ENCODE assay signal across 9 cellular contexts in genomic region chr1:156657161-156657970, GRCh38. TPM values are rescaled to one million over a fixed set of nuclear protein-coding genes. Genes with fewer than 3 reads are reported as not detected.
A peak's percentile ranks its signal among the peaks of the same experiment; 100 is the strongest.
DNase-seq lines count a peak whose midpoint lies in the region; ATAC-seq, FAIRE-seq and TF ChIP-seq lines count a peak whose summit lies in the region.
"Had no signal": no experiment of that assay in that cellular context is flagged by ENCODE, and none has a peak within 500 bp of the region (broad histone marks: within the 10 kb centered on the region; RNA-seq: fewer than 3 reads in every experiment).

No MANE protein-coding gene starts in this region.

- DNase-seq in COR-L47 (lab: John Stamatoyannopoulos, UW) (peak; percentile 35), HuH-7.5 (ENCODE audit: low spot score) (peak; percentile 93), SK-MEL-5 (ENCODE audit: low read depth, low spot score) (peak; percentile 60), cardiac muscle cell (ENCODE audit: low read depth in 1 of 2, low spot score in 1 of 2) (peak; percentile 71 to 76), pancreas (peak; percentile 40 to 90 (median 81)), testis (peak; percentile 85), NCI-H1048 (lab: John Stamatoyannopoulos, UW) (no peak)
- DNase-seq in activated naive CD4-positive, alpha-beta T cell treated with anti-CD3 and anti-CD28 coated beads, Interleukin-2, amount 50 U/mL, for 16 hours, result peak; percentile 77

- no peak for TF ChIP-seq POLR2A in testis (IDR thresholded peaks at IDR 0.05)

- no peak for FAIRE-seq in pancreas (lab: Jason Lieb, UNC)

- H3K4me3 ChIP-seq in cardiac muscle cell, result no peak overlapping the region
- peak overlapping the region in 1 of 4 donors; percentile 18 for H3K4me3 ChIP-seq in pancreas
- peak overlapping the region in 1 of 2 donors; percentile 47 for H3K4me3 ChIP-seq in testis

- intact Hi-C loops in pancreas (cut with DNase I), result loop anchor here in 1 of 3 donors (5.0 kb wide), 1 partner anchor 35 kb away; no protein-coding TSS in a partner anchor
- intact Hi-C loops in testis (cut with DNase I; ENCODE audit: low total_unique reads), result loop anchor here (10.0 kb wide), 1 partner anchor 73 kb away; no protein-coding TSS in a partner anchor

- H3K9me3 ChIP-seq in cardiac muscle cell (ENCODE audit: low read depth) (no peaks in the 10 kb centered on the region), pancreas (no peaks in the 10 kb centered on the region), testis (no peaks in the 10 kb centered on the region)

- H3K27me3 ChIP-seq in cardiac muscle cell (peaks cover 54% of the 10 kb centered on the region), pancreas (peaks cover 0 to 6% (median 0%) of the 10 kb centered on the region in 4 donors), testis (no peaks in the 10 kb centered on the region)

- H3K4me1 ChIP-seq in cardiac muscle cell (ENCODE audit: low read depth) (peaks cover 29% of the 10 kb centered on the region), pancreas (peaks cover 5 to 24% (median 10%) of the 10 kb centered on the region in 3 donors), testis (peaks cover 47% of the 10 kb centered on the region)

- no peak overlapping the region for H3K27ac ChIP-seq in cardiac muscle cell
- no peak overlapping the region for H3K27ac ChIP-seq in pancreas
- H3K27ac ChIP-seq in testis, result no peak overlapping the region

- H3K36me3 ChIP-seq in cardiac muscle cell, result no peaks in the 10 kb centered on the region
- no peaks in the 10 kb centered on the region for H3K36me3 ChIP-seq in pancreas
- H3K36me3 ChIP-seq in testis (ENCODE audit: low read depth, missing control alignments), result no peaks in the 10 kb centered on the region

- in situ Hi-C loops in SK-MEL-5 (cut with HindIII; ENCODE audit: low pct_unique_long_range_greater_than_20kb, low sequenced_read_pairs), result no loop called here

- ATAC-seq in pancreas, result peak; percentile 50 to 72 (median 64)

- TF ChIP-seq CTCF in cardiac muscle cell (IDR thresholded peaks at IDR 0.05; ENCODE audit: low read depth, low read length) (peak; percentile 96), pancreas (IDR thresholded peaks at IDR 0.05) (peak; percentile 86 to 94 (median 92)), testis (IDR thresholded peaks at IDR 0.05) (peak; percentile 84 to 93 (median 91))

- WGBS in pancreas, 2 donors, result 2 to 3% methylated on average over 44 to 45 of the region's 45 CpGs
- 2% methylated on average over 45 of the region's 45 CpGs for WGBS in testis, 2 donors

RNA-seq across cellular contexts. Expression of gene BCAN, which starts 15.4 kb away (rescaled TPM):
- total RNA-seq in SK-MEL-5 (2014; rRNA removed; shearing (Covaris generic)), result 34.2 and 43.7 TPM in 2 replicates
- polyA plus RNA-seq in SK-MEL-5 (2015; cell fraction: cytosol; rRNA removed), result 77.7 and 93.2 TPM in 2 replicates
- 45.2 and 74.8 TPM in 2 replicates for polyA plus RNA-seq in SK-MEL-5 (2015; cell fraction: nucleus; rRNA removed)
- total RNA-seq in cardiac muscle cell (0.86 and 1.2 TPM in 2 replicates), pancreas (under 1 TPM in 1 of 6 donors, not detected in 5; 0.12 TPM), testis (1 to 10 TPM; 8.8 to 9.7 TPM)
- polyA plus RNA-seq in cardiac muscle cell (0.23 and 0.39 TPM in 2 replicates), pancreas (not detected), testis (ENCODE audit: insufficient read depth, low read depth, low replicate concordance) (3.3 TPM)
- total RNA-seq: activated CD8-positive, alpha-beta memory T cell treated with anti-CD3 and anti-CD28 coated beads for 36 hours had no signal

RNA-seq across cellular contexts. Expression of gene NES, which starts 19.8 kb away (rescaled TPM):
- total RNA-seq in SK-MEL-5 (2014; rRNA removed; shearing (Covaris generic)), result 81.0 and 97.4 TPM in 2 replicates
- polyA plus RNA-seq in SK-MEL-5 (2015; cell fraction: cytosol; rRNA removed), result 47.8 and 59.9 TPM in 2 replicates
- polyA plus RNA-seq in SK-MEL-5 (2015; cell fraction: nucleus; rRNA removed), result 121 and 128 TPM in 2 replicates
- 302 and 391 TPM in 2 replicates for total RNA-seq in cardiac muscle cell
- polyA plus RNA-seq in cardiac muscle cell, result 86.5 and 89.3 TPM in 2 replicates
- total RNA-seq in pancreas, result 1 to 10 TPM; 1.1 to 7.6 (median 3.4) TPM
- 1 to 10 TPM; 3.5 to 7.0 TPM for polyA plus RNA-seq in pancreas
- total RNA-seq in testis, result 10 to 100 TPM; 17.6 to 27.7 TPM
- polyA plus RNA-seq in testis (ENCODE audit: insufficient read depth, low read depth, low replicate concordance), result 20.7 TPM
- total RNA-seq: activated CD8-positive, alpha-beta memory T cell treated with anti-CD3 and anti-CD28 coated beads for 36 hours had no signal

RNA-seq across cellular contexts. Expression of gene HAPLN2, which starts 38.2 kb away (rescaled TPM):
- total RNA-seq in SK-MEL-5 (2014; rRNA removed; shearing (Covaris generic)), result not detected in 2 replicates
- not detected in 2 replicates for polyA plus RNA-seq in SK-MEL-5 (2015; cell fraction: cytosol; rRNA removed)
- 0.47 and 6.2 TPM in 2 replicates for polyA plus RNA-seq in SK-MEL-5 (2015; cell fraction: nucleus; rRNA removed)
- total RNA-seq in cardiac muscle cell (7.6 and 19.0 TPM in 2 replicates), pancreas (not detected), testis (1 to 10 TPM; 5.5 to 6.0 TPM)
- polyA plus RNA-seq in cardiac muscle cell (8.5 and 15.7 TPM in 2 replicates), pancreas (under 1 TPM; 0.38 to 0.46 TPM), testis (ENCODE audit: insufficient read depth, low read depth, low replicate concordance) (1.5 TPM)
- total RNA-seq: activated CD8-positive, alpha-beta memory T cell treated with anti-CD3 and anti-CD28 coated beads for 36 hours had no signal

RNA-seq across cellular contexts. Expression of gene CRABP2, which starts 48.0 kb away (rescaled TPM):
- total RNA-seq in SK-MEL-5 (2014; rRNA removed; shearing (Covaris generic)), result 0.29 TPM in 1 of 2 replicates, not detected in the other
- polyA plus RNA-seq in SK-MEL-5 (2015; cell fraction: cytosol; rRNA removed), result 0.71 TPM in 1 of 2 replicates, not detected in the other
- not detected in 2 replicates for polyA plus RNA-seq in SK-MEL-5 (2015; cell fraction: nucleus; rRNA removed)
- 556 and 900 TPM in 2 replicates for total RNA-seq in cardiac muscle cell
- polyA plus RNA-seq in cardiac muscle cell, result 824 and 1,249 TPM in 2 replicates
- 1 to 10 TPM in 3 of 6 donors, under 1 TPM in 3; 0.38 to 5.0 (median 1.2) TPM for total RNA-seq in pancreas
- 1 to 10 TPM; 3.3 to 4.0 TPM for polyA plus RNA-seq in pancreas
- total RNA-seq in testis, result 1 to 10 TPM; 2.1 to 6.8 TPM
- polyA plus RNA-seq in testis (ENCODE audit: insufficient read depth, low read depth, low replicate concordance), result 21.0 TPM

RNA-seq across cellular contexts. Expression of gene GPATCH4, which starts 56.1 kb away (rescaled TPM):
- 26.4 and 27.3 TPM in 2 replicates for total RNA-seq in SK-MEL-5 (2014; rRNA removed; shearing (Covaris generic))
- polyA plus RNA-seq in SK-MEL-5 (2015; cell fraction: cytosol; rRNA removed), result 29.4 and 37.3 TPM in 2 replicates
- polyA plus RNA-seq in SK-MEL-5 (2015; cell fraction: nucleus; rRNA removed), result 48.3 and 48.5 TPM in 2 replicates
- 6.0 and 14.4 TPM in 2 replicates for total RNA-seq in cardiac muscle cell
- polyA plus RNA-seq in cardiac muscle cell, result 42.4 and 48.4 TPM in 2 replicates
- total RNA-seq in pancreas, result 10 to 100 TPM in 3 of 6 donors, 1 to 10 TPM in 3; 6.4 to 16.0 (median 11.4) TPM
- polyA plus RNA-seq in pancreas, result 10 to 100 TPM; 14.4 to 16.9 TPM
- total RNA-seq in testis, result 10 to 100 TPM; 21.6 to 26.7 TPM
- polyA plus RNA-seq in testis (ENCODE audit: insufficient read depth, low read depth, low replicate concordance), result 18.5 TPM
